Comparison of ENCODE assay signal across 1 cellular context in the genomic region with DNA sequence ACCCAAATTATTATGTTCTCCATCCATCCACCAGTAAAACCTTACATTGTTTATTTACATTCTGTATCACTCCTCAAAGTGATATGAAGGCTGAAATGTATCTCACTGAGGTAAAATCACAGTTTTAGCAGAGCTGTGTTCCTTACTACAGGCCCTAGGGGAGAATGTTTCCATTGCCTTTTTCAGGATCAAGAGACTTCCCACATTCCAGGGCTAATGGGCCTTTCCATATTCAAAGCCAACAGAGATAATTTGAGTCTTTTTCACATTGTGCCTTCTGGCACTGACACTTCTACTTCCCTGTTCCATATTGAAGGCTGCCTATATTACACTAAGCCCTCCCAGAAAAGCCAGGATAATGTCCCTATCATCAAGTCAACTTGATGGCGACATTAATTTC.
TF ChIP-seq lines count a peak whose summit lies in the region.

No MANE protein-coding gene starts in this region.

TF ChIP-seq in GM23338, 12 proteins besides CTCF, POLR2A, EP300 and RAD21 (continued from another document):
- TF ChIP-seq, protein P1, sequence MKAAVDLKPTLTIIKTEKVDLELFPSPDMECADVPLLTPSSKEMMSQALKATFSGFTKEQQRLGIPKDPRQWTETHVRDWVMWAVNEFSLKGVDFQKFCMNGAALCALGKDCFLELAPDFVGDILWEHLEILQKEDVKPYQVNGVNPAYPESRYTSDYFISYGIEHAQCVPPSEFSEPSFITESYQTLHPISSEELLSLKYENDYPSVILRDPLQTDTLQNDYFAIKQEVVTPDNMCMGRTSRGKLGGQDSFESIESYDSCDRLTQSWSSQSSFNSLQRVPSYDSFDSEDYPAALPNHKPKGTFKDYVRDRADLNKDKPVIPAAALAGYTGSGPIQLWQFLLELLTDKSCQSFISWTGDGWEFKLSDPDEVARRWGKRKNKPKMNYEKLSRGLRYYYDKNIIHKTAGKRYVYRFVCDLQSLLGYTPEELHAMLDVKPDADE (IDR thresholded peaks at IDR 0.05), result no peak
- no peak for TF ChIP-seq ZNF331 (CRISPR knock-in tag; IDR thresholded peaks at IDR 0.05; ENCODE audit: low read depth)
- TF ChIP-seq, protein P2, sequence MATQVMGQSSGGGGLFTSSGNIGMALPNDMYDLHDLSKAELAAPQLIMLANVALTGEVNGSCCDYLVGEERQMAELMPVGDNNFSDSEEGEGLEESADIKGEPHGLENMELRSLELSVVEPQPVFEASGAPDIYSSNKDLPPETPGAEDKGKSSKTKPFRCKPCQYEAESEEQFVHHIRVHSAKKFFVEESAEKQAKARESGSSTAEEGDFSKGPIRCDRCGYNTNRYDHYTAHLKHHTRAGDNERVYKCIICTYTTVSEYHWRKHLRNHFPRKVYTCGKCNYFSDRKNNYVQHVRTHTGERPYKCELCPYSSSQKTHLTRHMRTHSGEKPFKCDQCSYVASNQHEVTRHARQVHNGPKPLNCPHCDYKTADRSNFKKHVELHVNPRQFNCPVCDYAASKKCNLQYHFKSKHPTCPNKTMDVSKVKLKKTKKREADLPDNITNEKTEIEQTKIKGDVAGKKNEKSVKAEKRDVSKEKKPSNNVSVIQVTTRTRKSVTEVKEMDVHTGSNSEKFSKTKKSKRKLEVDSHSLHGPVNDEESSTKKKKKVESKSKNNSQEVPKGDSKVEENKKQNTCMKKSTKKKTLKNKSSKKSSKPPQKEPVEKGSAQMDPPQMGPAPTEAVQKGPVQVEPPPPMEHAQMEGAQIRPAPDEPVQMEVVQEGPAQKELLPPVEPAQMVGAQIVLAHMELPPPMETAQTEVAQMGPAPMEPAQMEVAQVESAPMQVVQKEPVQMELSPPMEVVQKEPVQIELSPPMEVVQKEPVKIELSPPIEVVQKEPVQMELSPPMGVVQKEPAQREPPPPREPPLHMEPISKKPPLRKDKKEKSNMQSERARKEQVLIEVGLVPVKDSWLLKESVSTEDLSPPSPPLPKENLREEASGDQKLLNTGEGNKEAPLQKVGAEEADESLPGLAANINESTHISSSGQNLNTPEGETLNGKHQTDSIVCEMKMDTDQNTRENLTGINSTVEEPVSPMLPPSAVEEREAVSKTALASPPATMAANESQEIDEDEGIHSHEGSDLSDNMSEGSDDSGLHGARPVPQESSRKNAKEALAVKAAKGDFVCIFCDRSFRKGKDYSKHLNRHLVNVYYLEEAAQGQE (IDR thresholded peaks at IDR 0.05; ENCODE audit: unreplicated experiment), result no peak
- no peak for TF ChIP-seq ZNF114 (CRISPR knock-in tag; IDR thresholded peaks at IDR 0.05)
- TF ChIP-seq, protein P3, sequence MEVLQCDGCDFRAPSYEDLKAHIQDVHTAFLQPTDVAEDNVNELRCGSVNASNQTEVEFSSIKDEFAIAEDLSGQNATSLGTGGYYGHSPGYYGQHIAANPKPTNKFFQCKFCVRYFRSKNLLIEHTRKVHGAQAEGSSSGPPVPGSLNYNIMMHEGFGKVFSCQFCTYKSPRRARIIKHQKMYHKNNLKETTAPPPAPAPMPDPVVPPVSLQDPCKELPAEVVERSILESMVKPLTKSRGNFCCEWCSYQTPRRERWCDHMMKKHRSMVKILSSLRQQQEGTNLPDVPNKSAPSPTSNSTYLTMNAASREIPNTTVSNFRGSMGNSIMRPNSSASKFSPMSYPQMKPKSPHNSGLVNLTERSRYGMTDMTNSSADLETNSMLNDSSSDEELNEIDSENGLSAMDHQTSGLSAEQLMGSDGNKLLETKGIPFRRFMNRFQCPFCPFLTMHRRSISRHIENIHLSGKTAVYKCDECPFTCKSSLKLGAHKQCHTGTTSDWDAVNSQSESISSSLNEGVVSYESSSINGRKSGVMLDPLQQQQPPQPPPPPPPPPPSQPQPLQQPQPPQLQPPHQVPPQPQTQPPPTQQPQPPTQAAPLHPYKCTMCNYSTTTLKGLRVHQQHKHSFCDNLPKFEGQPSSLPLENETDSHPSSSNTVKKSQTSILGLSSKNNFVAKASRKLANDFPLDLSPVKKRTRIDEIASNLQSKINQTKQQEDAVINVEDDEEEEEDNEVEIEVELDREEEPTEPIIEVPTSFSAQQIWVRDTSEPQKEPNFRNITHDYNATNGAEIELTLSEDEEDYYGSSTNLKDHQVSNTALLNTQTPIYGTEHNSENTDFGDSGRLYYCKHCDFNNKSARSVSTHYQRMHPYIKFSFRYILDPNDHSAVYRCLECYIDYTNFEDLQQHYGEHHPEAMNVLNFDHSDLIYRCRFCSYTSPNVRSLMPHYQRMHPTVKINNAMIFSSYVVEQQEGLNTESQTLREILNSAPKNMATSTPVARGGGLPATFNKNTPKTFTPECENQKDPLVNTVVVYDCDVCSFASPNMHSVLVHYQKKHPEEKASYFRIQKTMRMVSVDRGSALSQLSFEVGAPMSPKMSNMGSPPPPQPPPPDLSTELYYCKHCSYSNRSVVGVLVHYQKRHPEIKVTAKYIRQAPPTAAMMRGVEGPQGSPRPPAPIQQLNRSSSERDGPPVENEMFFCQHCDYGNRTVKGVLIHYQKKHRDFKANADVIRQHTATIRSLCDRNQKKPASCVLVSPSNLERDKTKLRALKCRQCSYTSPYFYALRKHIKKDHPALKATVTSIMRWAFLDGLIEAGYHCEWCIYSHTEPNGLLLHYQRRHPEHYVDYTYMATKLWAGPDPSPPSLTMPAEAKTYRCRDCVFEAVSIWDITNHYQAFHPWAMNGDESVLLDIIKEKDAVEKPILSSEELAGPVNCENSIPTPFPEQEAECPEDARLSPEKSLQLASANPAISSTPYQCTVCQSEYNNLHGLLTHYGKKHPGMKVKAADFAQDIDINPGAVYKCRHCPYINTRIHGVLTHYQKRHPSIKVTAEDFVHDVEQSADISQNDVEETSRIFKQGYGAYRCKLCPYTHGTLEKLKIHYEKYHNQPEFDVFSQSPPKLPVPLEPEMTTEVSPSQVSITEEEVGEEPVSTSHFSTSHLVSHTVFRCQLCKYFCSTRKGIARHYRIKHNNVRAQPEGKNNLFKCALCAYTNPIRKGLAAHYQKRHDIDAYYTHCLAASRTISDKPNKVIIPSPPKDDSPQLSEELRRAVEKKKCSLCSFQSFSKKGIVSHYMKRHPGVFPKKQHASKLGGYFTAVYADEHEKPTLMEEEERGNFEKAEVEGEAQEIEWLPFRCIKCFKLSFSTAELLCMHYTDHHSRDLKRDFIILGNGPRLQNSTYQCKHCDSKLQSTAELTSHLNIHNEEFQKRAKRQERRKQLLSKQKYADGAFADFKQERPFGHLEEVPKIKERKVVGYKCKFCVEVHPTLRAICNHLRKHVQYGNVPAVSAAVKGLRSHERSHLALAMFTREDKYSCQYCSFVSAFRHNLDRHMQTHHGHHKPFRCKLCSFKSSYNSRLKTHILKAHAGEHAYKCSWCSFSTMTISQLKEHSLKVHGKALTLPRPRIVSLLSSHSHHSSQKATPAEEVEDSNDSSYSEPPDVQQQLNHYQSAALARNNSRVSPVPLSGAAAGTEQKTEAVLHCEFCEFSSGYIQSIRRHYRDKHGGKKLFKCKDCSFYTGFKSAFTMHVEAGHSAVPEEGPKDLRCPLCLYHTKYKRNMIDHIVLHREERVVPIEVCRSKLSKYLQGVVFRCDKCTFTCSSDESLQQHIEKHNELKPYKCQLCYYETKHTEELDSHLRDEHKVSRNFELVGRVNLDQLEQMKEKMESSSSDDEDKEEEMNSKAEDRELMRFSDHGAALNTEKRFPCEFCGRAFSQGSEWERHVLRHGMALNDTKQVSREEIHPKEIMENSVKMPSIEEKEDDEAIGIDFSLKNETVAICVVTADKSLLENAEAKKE (CRISPR knock-in tag; IDR thresholded peaks at IDR 0.05), result no peak
- no peak for TF ChIP-seq POLR2AphosphoS5 (IDR thresholded peaks at IDR 0.05; ENCODE audit: low read depth)
- TF ChIP-seq EZH2 (IDR thresholded peaks at IDR 0.05; ENCODE audit: low read depth, unreplicated experiment), result no peak
- no peak for TF ChIP-seq CREB1 (CRISPR knock-in tag; IDR thresholded peaks at IDR 0.05; ENCODE audit: low read depth)
- TF ChIP-seq NANOG (IDR thresholded peaks at IDR 0.05; ENCODE audit: borderline replicate concordance), result no peak
